In genomic region chrX:23008431-23009099, GRCh38 we compare ENCODE assay signal across 9 cellular contexts. TPM values are rescaled to one million over a fixed set of nuclear protein-coding genes. Genes with fewer than 3 reads are reported as not detected.
DNase-seq lines count a peak whose midpoint lies in the region; ATAC-seq, FAIRE-seq and TF ChIP-seq lines count a peak whose summit lies in the region.
"Had no signal": no experiment of that assay in that cellular context is flagged by ENCODE, and none has a peak within 500 bp of the region (broad histone marks: within the 10 kb centered on the region; RNA-seq: fewer than 3 reads in every experiment).

No MANE protein-coding gene starts in this region.

- no peak for ATAC-seq in stimulated activated naive B cell treated with anti-CD40 and anti-IgM and Interleukin-4, amounts not matched to agents 10 μg/mL and 1 μg/mL and 100 μg/mL, for 72 hours (replicated peaks)
- no peak for ATAC-seq in effector memory CD8-positive, alpha-beta T cell (replicated peaks)

- no peaks in the 10 kb centered on the region for H3K36me3 Mint-ChIP-seq in stimulated activated naive B cell treated with anti-CD40 and anti-IgM and Interleukin-4, amounts not matched to agents 10 μg/mL and 1 μg/mL and 100 μg/mL, for 72 hours
- H3K36me3 Mint-ChIP-seq in effector memory CD8-positive, alpha-beta T cell (ENCODE audit: insufficient read depth), result no peaks in the 10 kb centered on the region

- TF ChIP-seq POLR2A in GM12892 (IDR thresholded peaks at IDR 0.05; ENCODE audit: low read depth, low read length), result no peak

- DNase-seq in A172 (ENCODE audit: low spot score) (peak; percentile 33), GM12892 (ENCODE audit: insufficient read length) (no peak), RPMI8226 (peak; percentile 27), foreskin melanocyte (peak; percentile 18), T-helper 1 cell (no peak), islet precursor cell (no peak)
- no peak for DNase-seq in stimulated activated naive B cell treated with anti-CD40 and anti-IgM and Interleukin-4, amounts not matched to agents 10 μg/mL and 1 μg/mL and 100 μg/mL, for 72 hours
- no peak for DNase-seq in effector memory CD8-positive, alpha-beta T cell

- H3K27me3 Mint-ChIP-seq in stimulated activated naive B cell treated with anti-CD40 and anti-IgM and Interleukin-4, amounts not matched to agents 10 μg/mL and 1 μg/mL and 100 μg/mL, for 72 hours, result no peaks in the 10 kb centered on the region
- no peaks in the 10 kb centered on the region for H3K27me3 Mint-ChIP-seq in effector memory CD8-positive, alpha-beta T cell

- H3K27ac Mint-ChIP-seq in stimulated activated naive B cell treated with anti-CD40 and anti-IgM and Interleukin-4, amounts not matched to agents 10 μg/mL and 1 μg/mL and 100 μg/mL, for 72 hours, result no peak overlapping the region
- H3K27ac Mint-ChIP-seq in effector memory CD8-positive, alpha-beta T cell, result no peak overlapping the region

- no peaks in the 10 kb centered on the region for H3K4me1 Mint-ChIP-seq in stimulated activated naive B cell treated with anti-CD40 and anti-IgM and Interleukin-4, amounts not matched to agents 10 μg/mL and 1 μg/mL and 100 μg/mL, for 72 hours
- no peaks in the 10 kb centered on the region for H3K4me1 Mint-ChIP-seq in effector memory CD8-positive, alpha-beta T cell (ENCODE audit: low read depth in 2 of 2)

- peaks cover 0 to 8% of the 10 kb centered on the region in 2 donors for H3K9me3 Mint-ChIP-seq in stimulated activated naive B cell treated with anti-CD40 and anti-IgM and Interleukin-4, amounts not matched to agents 10 μg/mL and 1 μg/mL and 100 μg/mL, for 72 hours
- H3K9me3 Mint-ChIP-seq in effector memory CD8-positive, alpha-beta T cell, result peaks cover 0 to 6% of the 10 kb centered on the region in 2 donors

- H3K4me3 Mint-ChIP-seq in stimulated activated naive B cell treated with anti-CD40 and anti-IgM and Interleukin-4, amounts not matched to agents 10 μg/mL and 1 μg/mL and 100 μg/mL, for 72 hours, result no peak overlapping the region
- H3K4me3 Mint-ChIP-seq in effector memory CD8-positive, alpha-beta T cell, result no peak overlapping the region

- peak; percentile 50 for FAIRE-seq in GM12892 (lab: Jason Lieb, UNC)

RNA-seq across cellular contexts. Expression of gene DDX53, which starts 8.8 kb away (rescaled TPM):
- total RNA-seq in A172 (2014; rRNA removed; shearing (Covaris generic)), result not detected in 2 replicates
- not detected for polyA plus RNA-seq in GM12892 (2012; ENCODE audit: missing spikeins)
- total RNA-seq: dermis microvascular lymphatic vessel endothelial cell had no signal

Comparison
In these comparisons a context has a peak if more than half of its experiments do, and no peak if none do; other contexts are left out.
1. DNase-seq: peak in A172 (single experiment), RPMI8226 (single experiment) and foreskin melanocyte (single experiment); none in GM12892 (single experiment), stimulated activated naive B cell treated with anti-CD40 and anti-IgM and Interleukin-4, amounts not matched to agents 10 μg/mL and 1 μg/mL and 100 μg/mL, for 72 hours (single experiment), T-helper 1 cell (0 of 5), effector memory CD8-positive, alpha-beta T cell (0 of 3) and islet precursor cell (single experiment).